1 cellular context compared by ENCODE assay signal in the genomic region with DNA sequence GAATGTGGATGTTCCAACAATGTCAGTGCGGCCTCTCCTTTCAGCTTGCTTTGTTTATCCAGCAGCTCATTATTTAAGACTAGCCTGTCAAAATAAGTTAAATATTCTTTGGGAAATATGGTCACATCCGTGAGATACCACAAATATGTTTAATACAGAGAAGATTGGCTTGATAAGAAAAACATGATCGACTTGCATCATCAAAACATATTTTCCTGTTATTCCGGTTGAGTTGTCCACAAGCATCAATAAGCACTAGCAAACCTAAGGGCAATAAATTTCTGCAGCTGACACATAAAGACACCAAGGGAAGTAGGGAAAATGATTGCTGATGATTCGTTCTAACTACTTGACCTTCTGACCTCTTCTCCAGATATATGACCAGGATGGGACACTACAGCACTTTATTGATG.
TF ChIP-seq lines count a peak whose summit lies in the region.

No MANE protein-coding gene starts in this region.

TF ChIP-seq in SK-N-SH, 30 proteins besides CTCF, POLR2A, EP300 and RAD21 (continued from another document):
- TF ChIP-seq, protein P1, sequence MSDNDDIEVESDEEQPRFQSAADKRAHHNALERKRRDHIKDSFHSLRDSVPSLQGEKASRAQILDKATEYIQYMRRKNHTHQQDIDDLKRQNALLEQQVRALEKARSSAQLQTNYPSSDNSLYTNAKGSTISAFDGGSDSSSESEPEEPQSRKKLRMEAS (IDR thresholded peaks at IDR 0.05; ENCODE audit: low read depth): no peak
- TF ChIP-seq, protein P2, sequence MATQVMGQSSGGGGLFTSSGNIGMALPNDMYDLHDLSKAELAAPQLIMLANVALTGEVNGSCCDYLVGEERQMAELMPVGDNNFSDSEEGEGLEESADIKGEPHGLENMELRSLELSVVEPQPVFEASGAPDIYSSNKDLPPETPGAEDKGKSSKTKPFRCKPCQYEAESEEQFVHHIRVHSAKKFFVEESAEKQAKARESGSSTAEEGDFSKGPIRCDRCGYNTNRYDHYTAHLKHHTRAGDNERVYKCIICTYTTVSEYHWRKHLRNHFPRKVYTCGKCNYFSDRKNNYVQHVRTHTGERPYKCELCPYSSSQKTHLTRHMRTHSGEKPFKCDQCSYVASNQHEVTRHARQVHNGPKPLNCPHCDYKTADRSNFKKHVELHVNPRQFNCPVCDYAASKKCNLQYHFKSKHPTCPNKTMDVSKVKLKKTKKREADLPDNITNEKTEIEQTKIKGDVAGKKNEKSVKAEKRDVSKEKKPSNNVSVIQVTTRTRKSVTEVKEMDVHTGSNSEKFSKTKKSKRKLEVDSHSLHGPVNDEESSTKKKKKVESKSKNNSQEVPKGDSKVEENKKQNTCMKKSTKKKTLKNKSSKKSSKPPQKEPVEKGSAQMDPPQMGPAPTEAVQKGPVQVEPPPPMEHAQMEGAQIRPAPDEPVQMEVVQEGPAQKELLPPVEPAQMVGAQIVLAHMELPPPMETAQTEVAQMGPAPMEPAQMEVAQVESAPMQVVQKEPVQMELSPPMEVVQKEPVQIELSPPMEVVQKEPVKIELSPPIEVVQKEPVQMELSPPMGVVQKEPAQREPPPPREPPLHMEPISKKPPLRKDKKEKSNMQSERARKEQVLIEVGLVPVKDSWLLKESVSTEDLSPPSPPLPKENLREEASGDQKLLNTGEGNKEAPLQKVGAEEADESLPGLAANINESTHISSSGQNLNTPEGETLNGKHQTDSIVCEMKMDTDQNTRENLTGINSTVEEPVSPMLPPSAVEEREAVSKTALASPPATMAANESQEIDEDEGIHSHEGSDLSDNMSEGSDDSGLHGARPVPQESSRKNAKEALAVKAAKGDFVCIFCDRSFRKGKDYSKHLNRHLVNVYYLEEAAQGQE (IDR thresholded peaks at IDR 0.05; ENCODE audit: low read depth, low read length): no peak
- TF ChIP-seq MEF2A (IDR thresholded peaks at IDR 0.05; ENCODE audit: borderline replicate concordance, low read depth) (no peak), NFIC (IDR thresholded peaks at IDR 0.05; ENCODE audit: borderline replicate concordance) (no peak), NRF1 (IDR thresholded peaks at IDR 0.05; ENCODE audit: low read depth, low read length) (no peak), TAF1 (IDR thresholded peaks at IDR 0.05; ENCODE audit: borderline replicate concordance, low read depth, low read length) (no peak), USF2 (IDR thresholded peaks at IDR 0.05; ENCODE audit: borderline replicate concordance, low read depth, low read length) (no peak), FOXJ3 (CRISPR knock-in tag; IDR thresholded peaks at IDR 0.05) (no peak), FOXM1 (IDR thresholded peaks at IDR 0.05; ENCODE audit: low read depth) (no peak), ZBTB33 (IDR thresholded peaks at IDR 0.05; ENCODE audit: borderline replicate concordance, low read depth) (no peak), RXRA (IDR thresholded peaks at IDR 0.05; ENCODE audit: borderline replicate concordance, low read depth) (no peak), POLR2AphosphoS5 (IDR thresholded peaks at IDR 0.05; ENCODE audit: low read depth, low read length) (no peak), ELF1 (IDR thresholded peaks at IDR 0.05) (no peak), GABPA (IDR thresholded peaks at IDR 0.05; ENCODE audit: low read depth) (no peak), TCF12 (IDR thresholded peaks at IDR 0.05) (0 out of 2 replicates have a peak, but pooled peaks have one; percentile 6)
- TF ChIP-seq, protein P3, sequence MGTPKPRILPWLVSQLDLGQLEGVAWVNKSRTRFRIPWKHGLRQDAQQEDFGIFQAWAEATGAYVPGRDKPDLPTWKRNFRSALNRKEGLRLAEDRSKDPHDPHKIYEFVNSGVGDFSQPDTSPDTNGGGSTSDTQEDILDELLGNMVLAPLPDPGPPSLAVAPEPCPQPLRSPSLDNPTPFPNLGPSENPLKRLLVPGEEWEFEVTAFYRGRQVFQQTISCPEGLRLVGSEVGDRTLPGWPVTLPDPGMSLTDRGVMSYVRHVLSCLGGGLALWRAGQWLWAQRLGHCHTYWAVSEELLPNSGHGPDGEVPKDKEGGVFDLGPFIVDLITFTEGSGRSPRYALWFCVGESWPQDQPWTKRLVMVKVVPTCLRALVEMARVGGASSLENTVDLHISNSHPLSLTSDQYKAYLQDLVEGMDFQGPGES (IDR thresholded peaks at IDR 0.05; ENCODE audit: low read depth, low read length): no peak
